Comparison of ENCODE assay signal across 19 cellular contexts in the genomic region with DNA sequence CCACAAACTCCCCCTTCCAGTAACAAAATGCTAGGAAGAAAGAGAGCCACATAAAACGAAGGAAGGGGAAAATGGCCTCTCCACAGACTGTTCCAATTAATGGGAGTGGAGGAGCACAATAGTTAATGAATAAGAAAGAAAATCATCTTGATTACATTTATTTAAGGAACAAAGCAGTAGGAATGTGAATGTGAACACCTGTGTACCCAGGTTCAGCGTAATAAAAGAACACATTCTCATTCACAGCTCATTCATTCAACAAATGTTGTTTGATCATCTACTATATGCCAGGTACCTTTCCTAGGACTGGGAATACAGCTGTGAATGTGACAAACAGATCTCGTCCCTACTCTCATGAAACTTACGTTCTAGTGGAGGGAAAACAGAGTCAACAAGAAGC. TPM values are rescaled to one million over a fixed set of nuclear protein-coding genes. Genes with fewer than 3 reads are reported as not detected.
DNase-seq lines count a peak whose midpoint lies in the region; ATAC-seq, FAIRE-seq and TF ChIP-seq lines count a peak whose summit lies in the region.
"Had no signal": no experiment of that assay in that cellular context is flagged by ENCODE, and none has a peak within 500 bp of the region (broad histone marks: within the 10 kb centered on the region; RNA-seq: fewer than 3 reads in every experiment).

No MANE protein-coding gene starts in this region.

- H3K4me1 ChIP-seq in astrocyte (ENCODE audit: insufficient read depth, low read length) = no peaks in the 10 kb centered on the region

- no peak for ATAC-seq in activated naive CD8-positive, alpha-beta T cell treated with anti-CD3 and anti-CD28 coated beads, Interleukin-2, amount 50 U/mL, for 24 hours
- ATAC-seq: Right ventricle myocardium inferior had no signal

- no peak overlapping the region for H3K9ac ChIP-seq in astrocyte (ENCODE audit: low read length)

- FAIRE-seq in astrocyte (lab: Jason Lieb, UNC) = no peak
- FAIRE-seq: RCC 7860 had no signal

- H3K4me3 ChIP-seq in astrocyte (ENCODE audit: insufficient read depth, low read depth, low read length) = no peak overlapping the region

- no peak overlapping the region for H3K4me3 Mint-ChIP-seq in activated naive CD8-positive, alpha-beta T cell treated with anti-CD3 and anti-CD28 coated beads, Interleukin-2, amount 50 U/mL, for 24 hours
- no peak overlapping the region for H3K4me3 Mint-ChIP-seq in activated naive CD8-positive, alpha-beta T cell treated with anti-CD3 and anti-CD28 coated beads for 36 hours
- no peak overlapping the region for H3K4me3 Mint-ChIP-seq in astrocyte (ENCODE audit: unreplicated experiment)
- H3K4me3 Mint-ChIP-seq in nephron = no peak overlapping the region
- H3K4me3 Mint-ChIP-seq: CD14-positive monocyte had no signal

- H3K4me1 Mint-ChIP-seq in activated naive CD8-positive, alpha-beta T cell treated with anti-CD3 and anti-CD28 coated beads, Interleukin-2, amount 50 U/mL, for 24 hours = peaks cover 5% of the 10 kb centered on the region
- peaks cover 5% of the 10 kb centered on the region for H3K4me1 Mint-ChIP-seq in activated naive CD8-positive, alpha-beta T cell treated with anti-CD3 and anti-CD28 coated beads for 36 hours
- H3K4me1 Mint-ChIP-seq in astrocyte (ENCODE audit: low read depth, unreplicated experiment) (peaks cover 11% of the 10 kb centered on the region), nephron (peaks cover 49% of the 10 kb centered on the region)

- no peak overlapping the region for H3K4me2 ChIP-seq in astrocyte (ENCODE audit: low read length)

- no peak overlapping the region for H3K27ac ChIP-seq in astrocyte (ENCODE audit: low read depth, low read length)

- H3K27me3 ChIP-seq in astrocyte (ENCODE audit: insufficient read depth, low read length) = no peaks in the 10 kb centered on the region

- H3K27me3 Mint-ChIP-seq in activated naive CD8-positive, alpha-beta T cell treated with anti-CD3 and anti-CD28 coated beads, Interleukin-2, amount 50 U/mL, for 24 hours = no peaks in the 10 kb centered on the region
- no peaks in the 10 kb centered on the region for H3K27me3 Mint-ChIP-seq in activated naive CD8-positive, alpha-beta T cell treated with anti-CD3 and anti-CD28 coated beads for 36 hours
- H3K27me3 Mint-ChIP-seq in astrocyte (ENCODE audit: low read depth, unreplicated experiment) (no peaks in the 10 kb centered on the region), nephron (ENCODE audit: low read depth) (no peaks in the 10 kb centered on the region)

- H4K20me1 ChIP-seq in astrocyte (ENCODE audit: insufficient read depth, low read length) = peaks cover 57% of the 10 kb centered on the region

- H3K36me3 Mint-ChIP-seq in activated naive CD8-positive, alpha-beta T cell treated with anti-CD3 and anti-CD28 coated beads, Interleukin-2, amount 50 U/mL, for 24 hours (ENCODE audit: low read depth) = no peaks in the 10 kb centered on the region
- peaks cover 6% of the 10 kb centered on the region for H3K36me3 Mint-ChIP-seq in activated naive CD8-positive, alpha-beta T cell treated with anti-CD3 and anti-CD28 coated beads for 36 hours
- H3K36me3 Mint-ChIP-seq in astrocyte (ENCODE audit: low read depth, unreplicated experiment) = peaks cover 2% of the 10 kb centered on the region
- no peaks in the 10 kb centered on the region for H3K36me3 Mint-ChIP-seq in nephron (ENCODE audit: low read depth)

- no peaks in the 10 kb centered on the region for H3K36me3 ChIP-seq in astrocyte (ENCODE audit: insufficient read depth, low read length)

- TF ChIP-seq CTCF in astrocyte (IDR thresholded peaks at IDR 0.05; ENCODE audit: insufficient read depth, low read depth, low read length) (no peak), nephron (IDR thresholded peaks at IDR 0.05; ENCODE audit: unreplicated experiment in 3 of 3) (no peak)

- no peak for DNase-seq in activated naive CD8-positive, alpha-beta T cell treated with anti-CD3 and anti-CD28 coated beads, Interleukin-2, amount 50 U/mL, for 24 hours
- no peak for DNase-seq in activated naive CD8-positive, alpha-beta T cell treated with anti-CD3 and anti-CD28 coated beads for 36 hours
- DNase-seq in astrocyte (ENCODE audit: low read depth) (no peak), GF-D8 (lab: John Stamatoyannopoulos, UW) (no peak), NCI-H2029 (lab: John Stamatoyannopoulos, UW) (no peak), putamen (ENCODE audit: low spot score) (no peak)
- no peak for DNase-seq in stimulated activated CD4-positive, alpha-beta T cell treated with anti-CD3 and anti-CD28 coated beads, Interleukin-4, amount 100 ng/mL, for 24 hours
- DNase-seq: 8988T, DMS79 treated with DMSO at 0.1 percent for 48 hours, H7, KBM-7, NCI-H1105 treated with DMSO at 0.1 percent for 48 hours, NCI-H187, NCI-H345, NCI-H524 treated with DMSO at 0.1 percent for 48 hours had no signal

- no peaks in the 10 kb centered on the region for H3K9me3 ChIP-seq in astrocyte (ENCODE audit: insufficient read depth, low read depth, low read length)

- H2AFZ ChIP-seq in astrocyte (ENCODE audit: low read depth, low read length) = no peak overlapping the region

- peaks cover 8% of the 10 kb centered on the region for H3K79me2 ChIP-seq in astrocyte (ENCODE audit: insufficient read depth, low read length)

- H3K9me3 Mint-ChIP-seq in activated naive CD8-positive, alpha-beta T cell treated with anti-CD3 and anti-CD28 coated beads, Interleukin-2, amount 50 U/mL, for 24 hours = no peaks in the 10 kb centered on the region
- no peaks in the 10 kb centered on the region for H3K9me3 Mint-ChIP-seq in activated naive CD8-positive, alpha-beta T cell treated with anti-CD3 and anti-CD28 coated beads for 36 hours
- H3K9me3 Mint-ChIP-seq in astrocyte (ENCODE audit: unreplicated experiment) (no peaks in the 10 kb centered on the region), nephron (no peaks in the 10 kb centered on the region)
- H3K9me3 Mint-ChIP-seq: CD14-positive monocyte had no signal

- H3K27ac Mint-ChIP-seq in activated naive CD8-positive, alpha-beta T cell treated with anti-CD3 and anti-CD28 coated beads, Interleukin-2, amount 50 U/mL, for 24 hours = peak overlapping the region; percentile 3
- H3K27ac Mint-ChIP-seq in activated naive CD8-positive, alpha-beta T cell treated with anti-CD3 and anti-CD28 coated beads for 36 hours = no peak overlapping the region
- H3K27ac Mint-ChIP-seq in astrocyte (ENCODE audit: unreplicated experiment) = peak overlapping the region; percentile 3
- H3K27ac Mint-ChIP-seq in nephron = peak overlapping the region; percentile 51 to 73 (median 70)

RNA-seq across cellular contexts. Expression of a gene that starts 35.7 kb away (rescaled TPM):
- total RNA-seq in activated naive CD8-positive, alpha-beta T cell treated with anti-CD3 and anti-CD28 coated beads for 36 hours = 10 to 100 TPM; 19.8 to 21.4 TPM
- total RNA-seq in astrocyte = 41.6 and 57.6 TPM in 2 replicates
